Comparison of ENCODE assay signal across 17 cellular contexts in the genomic region with DNA sequence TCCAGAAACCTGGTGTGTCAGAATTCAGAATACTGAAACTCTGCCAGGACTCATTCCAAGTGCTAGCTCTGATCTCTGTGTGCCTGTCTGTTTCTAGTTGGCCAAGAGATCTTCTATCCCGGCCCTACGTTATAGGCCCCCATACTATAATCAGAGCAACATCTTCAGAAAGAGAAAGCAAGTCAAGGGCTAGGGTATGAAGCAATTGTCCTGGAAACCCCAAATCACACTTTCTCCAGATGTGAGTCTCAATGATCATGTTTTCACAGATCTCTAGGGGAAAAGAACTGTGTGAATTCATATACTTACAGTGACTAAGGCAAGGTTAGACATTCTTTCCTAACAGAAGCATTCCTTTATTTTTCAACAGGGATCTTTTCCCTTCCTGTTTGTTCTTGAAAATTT.
A peak's percentile ranks its signal among the peaks of the same experiment; 100 is the strongest.
DNase-seq lines count a peak whose midpoint lies in the region; ATAC-seq and TF ChIP-seq lines count a peak whose summit lies in the region.
"Had no signal": no experiment of that assay in that cellular context is flagged by ENCODE, and none has a peak within 500 bp of the region (broad histone marks: within the 10 kb centered on the region; RNA-seq: fewer than 3 reads in every experiment).

No MANE protein-coding gene starts in this region.

- H3K27me3 Mint-ChIP-seq in activated naive CD8-positive, alpha-beta T cell treated with anti-CD3 and anti-CD28 coated beads, Interleukin-2, amount 50 U/mL, for 24 hours: no peaks in the 10 kb centered on the region
- H3K27me3 Mint-ChIP-seq: activated CD8-positive, alpha-beta T cell treated with anti-CD3 and anti-CD28 coated beads for 36 hours; IgD-negative memory B cell had no signal

- H3K4me3 Mint-ChIP-seq in activated naive CD8-positive, alpha-beta T cell treated with anti-CD3 and anti-CD28 coated beads, Interleukin-2, amount 50 U/mL, for 24 hours: no peak overlapping the region
- H3K4me3 Mint-ChIP-seq: activated CD8-positive, alpha-beta T cell treated with anti-CD3 and anti-CD28 coated beads for 36 hours had no signal

- H3K4me2 ChIP-seq in hepatocyte: no peak overlapping the region

- H3K36me3 ChIP-seq in hepatocyte (replicated peaks; ENCODE audit: insufficient read depth, low read depth) (no peaks in the 10 kb centered on the region), testis (ENCODE audit: low read depth, missing control alignments) (no peaks in the 10 kb centered on the region)

- H3K27ac Mint-ChIP-seq in activated naive CD8-positive, alpha-beta T cell treated with anti-CD3 and anti-CD28 coated beads, Interleukin-2, amount 50 U/mL, for 24 hours: no peak overlapping the region
- H3K27ac Mint-ChIP-seq: activated CD8-positive, alpha-beta T cell treated with anti-CD3 and anti-CD28 coated beads for 36 hours had no signal

- in situ Hi-C loops in GM13976 (cut with MboI; ENCODE audit: low sequenced_read_pairs, unreplicated experiment): no loop called here

- no peaks in the 10 kb centered on the region for H4K20me1 ChIP-seq in hepatocyte (ENCODE audit: insufficient read depth, poor library complexity, severe bottlenecking)

- 78% methylated on average over 2 of the region's 2 CpGs for WGBS in hepatocyte (ENCODE audit: low lambda C conversion rate, missing lambda C conversion rate)
- WGBS in testis, 2 donors: 46 to 51% methylated on average over 2 of the region's 2 CpGs

- H3K4me1 ChIP-seq in hepatocyte (ENCODE audit: insufficient read depth) (peaks cover 6% of the 10 kb centered on the region), testis (no peaks in the 10 kb centered on the region)

- H3K9me3 Mint-ChIP-seq in activated naive CD8-positive, alpha-beta T cell treated with anti-CD3 and anti-CD28 coated beads, Interleukin-2, amount 50 U/mL, for 24 hours: no peaks in the 10 kb centered on the region
- H3K9me3 Mint-ChIP-seq: activated CD8-positive, alpha-beta T cell treated with anti-CD3 and anti-CD28 coated beads for 36 hours had no signal

- TF ChIP-seq CTCF in AG04449 (IDR thresholded peaks at IDR 0.05; ENCODE audit: insufficient read depth, low read length, missing control alignments) (no peak), GM13976 (IDR thresholded peaks at IDR 0.05; ENCODE audit: borderline replicate concordance, control extremely low read depth, extremely low read depth, insufficient read depth, missing control alignments) (no peak), hepatocyte (IDR thresholded peaks at IDR 0.05; ENCODE audit: poor library complexity) (no peak), testis (IDR thresholded peaks at IDR 0.05) (no peak)

- H3K9me3 ChIP-seq in hepatocyte (ENCODE audit: low read depth) (no peaks in the 10 kb centered on the region), testis (no peaks in the 10 kb centered on the region)

- intact Hi-C loops in testis (cut with DNase I; ENCODE audit: low total_unique reads): no loop called here

- no peak for TF ChIP-seq POLR2A in testis (IDR thresholded peaks at IDR 0.05)

- CTCF ChIA-PET in AG04449 (lab: Yijun Ruan, JAX): no interaction called here

- H3K79me2 ChIP-seq in hepatocyte: no peaks in the 10 kb centered on the region

- POLR2A ChIA-PET in AG04449 (lab: Yijun Ruan, JAX): no interaction called here

- no peaks in the 10 kb centered on the region for H3K27me3 ChIP-seq in hepatocyte
- H3K27me3 ChIP-seq in testis: no peaks in the 10 kb centered on the region

- peak overlapping the region; percentile 47 for H3K27ac ChIP-seq in hepatocyte
- no peak overlapping the region for H3K27ac ChIP-seq in testis

- H2AFZ ChIP-seq in hepatocyte: no peak overlapping the region

- H3K4me1 Mint-ChIP-seq in activated naive CD8-positive, alpha-beta T cell treated with anti-CD3 and anti-CD28 coated beads, Interleukin-2, amount 50 U/mL, for 24 hours: peaks cover 20% of the 10 kb centered on the region

- H3K4me3 ChIP-seq in AG04449 (ENCODE audit: low read depth, low read length): no peak overlapping the region
- H3K4me3 ChIP-seq in hepatocyte: no peak overlapping the region
- no peak overlapping the region for H3K4me3 ChIP-seq in testis

- no peak for ATAC-seq in activated naive CD8-positive, alpha-beta T cell treated with anti-CD3 and anti-CD28 coated beads, Interleukin-2, amount 50 U/mL, for 24 hours
- ATAC-seq: activated CD8-positive, alpha-beta T cell treated with anti-CD3 and anti-CD28 coated beads for 36 hours had no signal

- H3K9me2 ChIP-seq in hepatocyte (replicated peaks; ENCODE audit: insufficient read depth): no peaks in the 10 kb centered on the region

- DNase-seq in AG04449 (ENCODE audit: low read depth, low spot score) (peak; percentile 17), GM13976 (ENCODE audit: low spot score) (peak; percentile 24), cerebellum (ENCODE audit: low spot score) (peak; percentile 2), hepatocyte (ENCODE audit: low spot score) (no peak), GDM1 (lab: John Stamatoyannopoulos, UW) (no peak), testis (no peak), NCI-H446 treated with DMSO at 0.1 percent for 48 hours (lab: John Stamatoyannopoulos, UW) (no peak)
- DNase-seq in activated naive CD8-positive, alpha-beta T cell treated with anti-CD3 and anti-CD28 coated beads, Interleukin-2, amount 50 U/mL, for 24 hours: no peak
- DNase-seq: activated CD8-positive, alpha-beta T cell treated with anti-CD3 and anti-CD28 coated beads for 36 hours; activated gamma-delta T cell treated with Interleukin-2 at 50 U/mL for 16 hours; dermis blood vessel endothelial cell; DMS79 treated with DMSO at 0.1 percent for 48 hours; NCI-H1436; NCI-H748 treated with DMSO at 0.1 percent for 48 hours; SHP77; stimulated activated CD4-positive, alpha-beta T cell treated with anti-CD3 and anti-CD28 coated beads, Interleukin-15, amount 100 ng/mL, for 24 hours had no signal

- peaks cover 4% of the 10 kb centered on the region for H3K36me3 Mint-ChIP-seq in activated naive CD8-positive, alpha-beta T cell treated with anti-CD3 and anti-CD28 coated beads, Interleukin-2, amount 50 U/mL, for 24 hours (ENCODE audit: low read depth)

Comparison
In these comparisons a context has a peak if more than half of its experiments do, and no peak if none do; other contexts are left out.
1. DNase-seq: peak in AG04449 (single experiment), GM13976 (single experiment) and cerebellum (single experiment); none in hepatocyte (single experiment), GDM1 (single experiment), testis (single experiment), activated naive CD8-positive, alpha-beta T cell treated with anti-CD3 and anti-CD28 coated beads, Interleukin-2, amount 50 U/mL, for 24 hours (single experiment) and NCI-H446 treated with DMSO at 0.1 percent for 48 hours (single experiment).